Comparison of ENCODE assay signal across 19 cellular contexts in genomic region chr16:89092013-89092412, GRCh38. TPM values are rescaled to one million over a fixed set of nuclear protein-coding genes. Genes with fewer than 3 reads are reported as not detected.
A peak's percentile ranks its signal among the peaks of the same experiment; 100 is the strongest.
DNase-seq lines count a peak whose midpoint lies in the region; ATAC-seq and TF ChIP-seq lines count a peak whose summit lies in the region.
"Had no signal": no experiment of that assay in that cellular context is flagged by ENCODE, and none has a peak within 500 bp of the region (broad histone marks: within the 10 kb centered on the region; RNA-seq: fewer than 3 reads in every experiment).

No MANE protein-coding gene starts in this region.

- TF ChIP-seq CTCF in right atrium auricular region (IDR thresholded peaks at IDR 0.05) = no peak

- H3K27me3 Mint-ChIP-seq in activated CD4-positive, alpha-beta memory T cell treated with anti-CD3 and anti-CD28 coated beads for 36 hours = peaks cover 9% of the 10 kb centered on the region
- H3K27me3 Mint-ChIP-seq in memory B cell = peaks cover 11% of the 10 kb centered on the region

- ATAC-seq in Right ventricle myocardium inferior (no peak), memory B cell (ENCODE audit: low read depth) (no peak), GM21526 (IDR thresholded peaks at IDR 0.05; ENCODE audit: low FRiP score, unreplicated experiment) (no peak)
- ATAC-seq: K562, sciatic nerve had no signal

- POLR2A ChIA-PET in activated CD4-positive, alpha-beta memory T cell treated with anti-CD3 and anti-CD28 coated beads for 36 hours (lab: Charles Lee) = interaction anchor here (1.3 kb wide), 1 partner anchor 22 kb away, joined by 3 read pairs; no protein-coding TSS in a partner anchor

- peaks cover 4% of the 10 kb centered on the region for H3K36me3 Mint-ChIP-seq in activated CD4-positive, alpha-beta memory T cell treated with anti-CD3 and anti-CD28 coated beads for 36 hours
- peaks cover 3% of the 10 kb centered on the region for H3K36me3 Mint-ChIP-seq in memory B cell

- H3K4me3 ChIP-seq in right atrium auricular region = no peak overlapping the region
- H3K4me3 ChIP-seq: ascending aorta, K562, vagina had no signal

- H3K4me3 Mint-ChIP-seq in activated CD4-positive, alpha-beta memory T cell treated with anti-CD3 and anti-CD28 coated beads for 36 hours = peak overlapping the region; percentile 49
- H3K4me3 Mint-ChIP-seq in memory B cell = peak overlapping the region; percentile 44

- no peak overlapping the region for H3K27ac ChIP-seq in right atrium auricular region
- H3K27ac ChIP-seq: ascending aorta, vagina had no signal

- peaks cover 0 to 17% of the 10 kb centered on the region in 2 donors for H3K4me1 ChIP-seq in right atrium auricular region

- intact Hi-C loops in Right ventricle myocardium inferior (cut with DNase I) = loop anchor here (5.0 kb wide), 2 partner anchors 65 to 150 kb away; no protein-coding TSS in a partner anchor
- intact Hi-C loops in activated CD4-positive, alpha-beta memory T cell treated with anti-CD3 and anti-CD28 coated beads for 36 hours (cut with micrococcal nuclease) = loop anchor here (10.0 kb wide), 2 partner anchors 123 to 277 kb away; partner anchors contain the start of genes APRT and ZNF778

- no peak overlapping the region for H3K27ac Mint-ChIP-seq in activated CD4-positive, alpha-beta memory T cell treated with anti-CD3 and anti-CD28 coated beads for 36 hours
- H3K27ac Mint-ChIP-seq in memory B cell = no peak overlapping the region

- no peaks in the 10 kb centered on the region for H3K9me3 ChIP-seq in right atrium auricular region
- H3K9me3 ChIP-seq: ascending aorta, vagina had no signal

- CTCF ChIA-PET in activated CD4-positive, alpha-beta memory T cell treated with anti-CD3 and anti-CD28 coated beads for 36 hours (lab: Charles Lee) = no interaction called here

- no peaks in the 10 kb centered on the region for H3K9me3 Mint-ChIP-seq in activated CD4-positive, alpha-beta memory T cell treated with anti-CD3 and anti-CD28 coated beads for 36 hours
- H3K9me3 Mint-ChIP-seq in memory B cell = no peaks in the 10 kb centered on the region

- DNase-seq in Right ventricle myocardium inferior (ENCODE audit: missing footprints) (peak; percentile 44), right atrium auricular region (ENCODE audit: low spot score) (no peak), memory B cell (ENCODE audit: low spot score in 2 of 2) (no peak), amniotic stem cell (lab: John Stamatoyannopoulos, UW) (no peak), OCI-M1 (lab: John Stamatoyannopoulos, UW) (no peak), HuH-7.5 (ENCODE audit: low spot score) (no peak)
- no peak for DNase-seq in activated CD4-positive, alpha-beta memory T cell treated with anti-CD3 and anti-CD28 coated beads for 36 hours
- DNase-seq: activated T-cell treated with anti-CD3 and anti-CD28 coated beads, Interleukin-2, amount 50 U/mL, for 48 hours; GDM1; kidney glomerular epithelial cell; NCI-H1048; NCI-H2081; nucleus accumbens; Right ventricle myocardium superior had no signal

- no peaks in the 10 kb centered on the region for H3K27me3 ChIP-seq in right atrium auricular region
- H3K27me3 ChIP-seq: ascending aorta, vagina had no signal

- peaks cover 33% of the 10 kb centered on the region for H3K4me1 Mint-ChIP-seq in activated CD4-positive, alpha-beta memory T cell treated with anti-CD3 and anti-CD28 coated beads for 36 hours (ENCODE audit: low read depth)
- peaks cover 25% of the 10 kb centered on the region for H3K4me1 Mint-ChIP-seq in memory B cell

- no peaks in the 10 kb centered on the region for H3K36me3 ChIP-seq in right atrium auricular region
- H3K36me3 ChIP-seq: ascending aorta, vagina had no signal

RNA-seq across cellular contexts. Expression of gene ACSF3, which starts 1.6 kb away (rescaled TPM):
- total RNA-seq in Right ventricle myocardium inferior = 17.0 TPM
- total RNA-seq in right atrium auricular region = 10 to 100 TPM; 13.4 to 15.9 TPM
- total RNA-seq in activated CD4-positive, alpha-beta memory T cell treated with anti-CD3 and anti-CD28 coated beads for 36 hours = 10 to 100 TPM; 36.1 to 37.3 TPM
